Comparison of ENCODE assay signal across 19 cellular contexts in genomic region chr4:94654714-94655113, GRCh38.
"Had no signal": no experiment of that assay in that cellular context is flagged by ENCODE, and none has a peak within 500 bp of the region (broad histone marks: within the 10 kb centered on the region; RNA-seq: fewer than 3 reads in every experiment).

No MANE protein-coding gene starts in this region.

- ATAC-seq: effector memory CD8-positive, alpha-beta T cell; heart left ventricle; left colon; left ventricle myocardium superior had no signal

- H3K27ac ChIP-seq: esophagus squamous epithelium, heart left ventricle, parathyroid adenoma, right atrium auricular region had no signal

- H3K4me1 ChIP-seq: esophagus squamous epithelium, parathyroid adenoma had no signal

- H3K9me3 Mint-ChIP-seq: central memory CD8-positive, alpha-beta T cell; dendritic cell treated with granulocyte-macrophage colony-stimulating factor and Interleukin-4, amounts not matched to agents 40 ng/mL and 50 ng/mL, for 4 days; effector memory CD8-positive, alpha-beta T cell; naive B cell had no signal

- H3K4me1 Mint-ChIP-seq: central memory CD8-positive, alpha-beta T cell; naive B cell had no signal

- H3K4me3 Mint-ChIP-seq: central memory CD8-positive, alpha-beta T cell; dendritic cell treated with granulocyte-macrophage colony-stimulating factor and Interleukin-4, amounts not matched to agents 40 ng/mL and 50 ng/mL, for 4 days; effector memory CD8-positive, alpha-beta T cell; naive B cell had no signal

- H3K27me3 ChIP-seq: esophagus squamous epithelium, heart left ventricle, right atrium auricular region had no signal

- H3K4me3 ChIP-seq: esophagus squamous epithelium, heart left ventricle, lung, right atrium auricular region had no signal

- H3K27ac Mint-ChIP-seq: dendritic cell treated with granulocyte-macrophage colony-stimulating factor and Interleukin-4, amounts not matched to agents 40 ng/mL and 50 ng/mL, for 4 days; effector memory CD8-positive, alpha-beta T cell; naive B cell had no signal

- DNase-seq: effector memory CD8-positive, alpha-beta T cell; esophagus squamous epithelium; foreskin fibroblast; heart left ventricle; hippocampal formation; left colon; left ventricle myocardium superior; mesenchymal stem cell; naive B cell; small intestine; stimulated activated CD4-positive, alpha-beta T cell treated with anti-CD3 and anti-CD28 coated beads, Interleukin-12 subunit alpha, Interleukin-12 subunit beta, amount 100 ng/mL, for 4 hours; stimulated activated CD4-positive, alpha-beta T cell treated with anti-CD3 and anti-CD28 coated beads, Interleukin-2, amount 100 ng/mL, for 48 hours; stimulated activated naive CD4-positive, alpha-beta T cell treated with Interleukin-2 at 50 U/mL for 16 hours; trophoblast cell had no signal

- H3K9me3 ChIP-seq: esophagus squamous epithelium, heart left ventricle, right atrium auricular region had no signal

- H3K27me3 Mint-ChIP-seq: central memory CD8-positive, alpha-beta T cell; dendritic cell treated with granulocyte-macrophage colony-stimulating factor and Interleukin-4, amounts not matched to agents 40 ng/mL and 50 ng/mL, for 4 days; effector memory CD8-positive, alpha-beta T cell; naive B cell had no signal
